ENCODE assay signal across 12 cellular contexts in genomic region chr1:7491818-7492173, GRCh38.
DNase-seq lines count a peak whose midpoint lies in the region; ATAC-seq and TF ChIP-seq lines count a peak whose summit lies in the region.
"Had no signal": no experiment of that assay in that cellular context is flagged by ENCODE, and none has a peak within 500 bp of the region (broad histone marks: within the 10 kb centered on the region; RNA-seq: fewer than 3 reads in every experiment).

No MANE protein-coding gene starts in this region.

- H3K27ac ChIP-seq in body of pancreas, result no peak overlapping the region
- no peak overlapping the region for H3K27ac ChIP-seq in subcutaneous abdominal adipose tissue (ENCODE audit: low read depth, low read length)

- no peaks in the 10 kb centered on the region for H3K27me3 ChIP-seq in body of pancreas
- H3K27me3 ChIP-seq in subcutaneous abdominal adipose tissue (ENCODE audit: control insufficient read depth in 5 of 5, insufficient read depth in 4 of 5, low read length in 5 of 5), result peaks cover 2 to 20% (median 6%) of the 10 kb centered on the region in 5 donors
- H3K27me3 ChIP-seq: ovary had no signal

- no peaks in the 10 kb centered on the region for H3K36me3 ChIP-seq in body of pancreas (replicated peaks in 1 of 2; ENCODE audit: insufficient read depth in 1 of 2, low read depth in 2 of 2)
- no peaks in the 10 kb centered on the region for H3K36me3 ChIP-seq in subcutaneous abdominal adipose tissue (ENCODE audit: control insufficient read depth in 5 of 5, insufficient read depth in 5 of 5, low read length in 5 of 5)
- H3K36me3 ChIP-seq: ovary had no signal

- ATAC-seq in body of pancreas (peak; percentile 25), left colon (peak; percentile 39), GM19035 (IDR thresholded peaks at IDR 0.05; ENCODE audit: unreplicated experiment) (no peak), HG03135 (IDR thresholded peaks at IDR 0.05; ENCODE audit: unreplicated experiment) (no peak)

- H3K9ac ChIP-seq in subcutaneous abdominal adipose tissue (ENCODE audit: low read length in 5 of 5), result no peak overlapping the region

- H3K9me3 ChIP-seq in body of pancreas, result no peaks in the 10 kb centered on the region
- no peaks in the 10 kb centered on the region for H3K9me3 ChIP-seq in subcutaneous abdominal adipose tissue (ENCODE audit: control insufficient read depth in 5 of 5, low read length in 5 of 5)
- H3K9me3 ChIP-seq: ovary had no signal

- DNase-seq in DMS79 (lab: John Stamatoyannopoulos, UW) (peak; percentile 89), DMS79 treated with DMSO at 0.1 percent for 48 hours (lab: John Stamatoyannopoulos, UW) (no peak), body of pancreas (no peak), left colon (no peak)
- no peak for DNase-seq in activated CD4-positive, alpha-beta T cell treated with anti-CD3 and anti-CD28 coated beads for 1 hour
- DNase-seq: 8988T, DND-41, T-helper 1 cell had no signal

- no peak for TF ChIP-seq POLR2A in body of pancreas (IDR thresholded peaks at IDR 0.05)

- 26 to 42% methylated on average over 4 to 7 of the region's 7 CpGs for WGBS in body of pancreas, 2 donors

- peaks cover 7% of the 10 kb centered on the region for H3K4me1 ChIP-seq in body of pancreas
- peaks cover 0 to 25% (median 0%) of the 10 kb centered on the region in 5 donors for H3K4me1 ChIP-seq in subcutaneous abdominal adipose tissue (ENCODE audit: control insufficient read depth in 5 of 5, insufficient read depth in 5 of 5, low read length in 5 of 5)

- no peak for TF ChIP-seq CTCF in body of pancreas (IDR thresholded peaks at IDR 0.05)

- intact Hi-C loops in body of pancreas (cut with DNase I), result no loop called here
- intact Hi-C loops in left colon (cut with DNase I, micrococcal nuclease), result no loop called here

- H3K4me3 ChIP-seq in body of pancreas (no peak overlapping the region), subcutaneous abdominal adipose tissue (ENCODE audit: low read depth in 1 of 5, low read length in 5 of 5) (peak overlapping the region in 3 of 5 donors; percentile 6 to 22 (median 14))
- H3K4me3 ChIP-seq: ovary had no signal

Comparison
In these comparisons a context has a peak if more than half of its experiments do, and no peak if none do; other contexts are left out.
1. ATAC-seq: peak in body of pancreas (single experiment) and left colon (single experiment); none in GM19035 (single experiment) and HG03135 (single experiment).
2. H3K4me3 ChIP-seq: peak in subcutaneous abdominal adipose tissue (3 of 5); none in body of pancreas (0 of 2).